ENCODE assay signal across 21 cellular contexts in the genomic region with DNA sequence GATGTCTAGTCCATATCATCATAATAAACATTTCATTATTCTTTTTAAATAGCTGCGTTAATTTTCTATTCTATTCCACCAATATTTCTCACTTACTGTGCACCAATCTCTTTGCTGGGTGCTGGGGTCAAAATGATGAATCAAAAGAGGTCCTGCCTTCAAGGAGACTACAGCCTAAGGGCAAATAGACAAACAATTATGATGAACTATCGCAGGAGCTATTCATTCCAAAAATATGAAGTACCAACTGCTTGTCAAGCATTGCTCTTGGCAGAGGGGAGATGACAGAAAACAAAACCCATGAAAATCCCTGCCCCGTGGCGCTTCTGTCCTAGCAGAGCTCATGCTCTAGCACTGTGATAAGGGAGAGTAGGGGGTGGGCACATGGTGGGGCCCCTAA. TPM values are rescaled to one million over a fixed set of nuclear protein-coding genes. Genes with fewer than 3 reads are reported as not detected.
A peak's percentile ranks its signal among the peaks of the same experiment; 100 is the strongest.
DNase-seq lines count a peak whose midpoint lies in the region; ATAC-seq, FAIRE-seq and TF ChIP-seq lines count a peak whose summit lies in the region.
"Had no signal": no experiment of that assay in that cellular context is flagged by ENCODE, and none has a peak within 500 bp of the region (broad histone marks: within the 10 kb centered on the region; RNA-seq: fewer than 3 reads in every experiment).

No MANE protein-coding gene starts in this region.

- H3K27me3 ChIP-seq in BLaER1 (no peaks in the 10 kb centered on the region), Panc1 (ENCODE audit: control insufficient read depth, insufficient read depth, low read length) (no peaks in the 10 kb centered on the region), gastrocnemius medialis (no peaks in the 10 kb centered on the region)
- H3K27me3 ChIP-seq: SJCRH30 had no signal

- H3K4me3 ChIP-seq in BLaER1 (no peak overlapping the region), Panc1 (ENCODE audit: low read depth in 2 of 2, low read length in 2 of 2) (no peak overlapping the region), gastrocnemius medialis (no peak overlapping the region)
- H3K4me3 ChIP-seq: SJCRH30 had no signal

- CTCF ChIA-PET in Panc1 (lab: Charles Lee), result interaction anchor here (0.7 kb wide), 1 partner anchor 180 kb away, joined by 3 read pairs; no protein-coding TSS in a partner anchor

- no peak for TF ChIP-seq CTCF in Panc1 (IDR thresholded peaks at IDR 0.05)
- no peak for TF ChIP-seq CTCF in gastrocnemius medialis (IDR thresholded peaks at IDR 0.05 in 4 of 5, conservative IDR thresholded peaks at IDR 0.05 in 1 of 5)

- no peak overlapping the region for H3K4me2 ChIP-seq in BLaER1
- H3K4me2 ChIP-seq: KMS-11 had no signal

- POLR2A ChIA-PET in Panc1 (lab: Charles Lee), result interaction anchor here (0.7 kb wide), 1 partner anchor 180 kb away, joined by 4 read pairs; no protein-coding TSS in a partner anchor

- ATAC-seq in Panc1, result 0 out of 2 replicates have a peak, but pooled peaks have one; percentile 23
- no peak for ATAC-seq in gastrocnemius medialis
- ATAC-seq in HG03378 (IDR thresholded peaks at IDR 0.05; ENCODE audit: unreplicated experiment), result no peak

- H3K27ac ChIP-seq in BLaER1 (0 out of 2 replicates have a peak overlapping the region, but pooled peaks have one; percentile 22), Panc1 (ENCODE audit: low read length) (no peak overlapping the region), gastrocnemius medialis (peak overlapping the region; percentile 68 to 86 (median 80))
- H3K27ac ChIP-seq: 22Rv1, KMS-11, SJCRH30 had no signal

- no peaks in the 10 kb centered on the region for H4K20me1 ChIP-seq in BLaER1

- H3K36me3 ChIP-seq in BLaER1 (no peaks in the 10 kb centered on the region), Panc1 (ENCODE audit: control insufficient read depth, insufficient read depth, low read length) (no peaks in the 10 kb centered on the region), gastrocnemius medialis (no peaks in the 10 kb centered on the region)
- H3K36me3 ChIP-seq: SJCRH30 had no signal

- intact Hi-C loops in Panc1 (cut with micrococcal nuclease; ENCODE audit: unreplicated experiment) (no loop called here), gastrocnemius medialis (cut with DNase I; ENCODE audit: low total_unique reads) (no loop called here)

- no TSS peak for BruUV-seq in Panc1 (replicated peaks; lab: Mats Ljungman, UMichigan)

- no peak overlapping the region for H3K9ac ChIP-seq in BLaER1
- H3K9ac ChIP-seq: KMS-11 had no signal

- H3K9me3 ChIP-seq in BLaER1, result no peaks in the 10 kb centered on the region
- no peaks in the 10 kb centered on the region for H3K9me3 ChIP-seq in Panc1 (ENCODE audit: control insufficient read depth, insufficient read depth, low read depth, low read length)
- H3K9me3 ChIP-seq in gastrocnemius medialis, result no peaks in the 10 kb centered on the region
- H3K9me3 ChIP-seq: SJCRH30 had no signal

- no peak for TF ChIP-seq POLR2A in gastrocnemius medialis (IDR thresholded peaks at IDR 0.05)

- FAIRE-seq in GM19239 (lab: Jason Lieb, UNC), result no peak
- FAIRE-seq: G401.6 had no signal

- DNase-seq in NCI-H1105 treated with DMSO at 0.1 percent for 48 hours (lab: John Stamatoyannopoulos, UW) (peak; percentile 3), NCI-H1105 (lab: John Stamatoyannopoulos, UW) (no peak), Panc1 (ENCODE audit: low read depth, low spot score) (no peak), gastrocnemius medialis (no peak), GM19239 (ENCODE audit: insufficient read length, low spot score) (no peak), NCI-H1436 treated with DMSO at 0.1 percent for 48 hours (lab: John Stamatoyannopoulos, UW) (no peak)
- DNase-seq: AML-193, DMS79, H9, NCI-H146, NCI-H2029 treated with DMSO at 0.1 percent for 48 hours, NCI-H2171, NCI-H446 treated with DMSO at 0.1 percent for 48 hours, NCI-H69, SJCRH30 had no signal

- in situ Hi-C loops in Panc1 (cut with HindIII; ENCODE audit: low pct_unique_long_range_greater_than_20kb, low sequenced_read_pairs) (no loop called here), gastrocnemius medialis (cut with MboI; ENCODE audit: low sequenced_read_pairs in 4 of 4) (no loop called here)

- peaks cover 55% of the 10 kb centered on the region for H3K4me1 ChIP-seq in BLaER1
- H3K4me1 ChIP-seq in Panc1 (ENCODE audit: control insufficient read depth, insufficient read depth, low read length), result no peaks in the 10 kb centered on the region
- peaks cover 23 to 40% of the 10 kb centered on the region in 2 donors for H3K4me1 ChIP-seq in gastrocnemius medialis

RNA-seq across cellular contexts. Expression of a gene that starts 28.8 kb away (rescaled TPM):
- not detected for total RNA-seq in Panc1 (2021; ENCODE audit: unreplicated experiment)
- polyA plus RNA-seq in Panc1 (2012; ENCODE audit: insufficient read length), result not detected
- under 1 TPM; 0.10 to 0.32 (median 0.26) TPM for total RNA-seq in gastrocnemius medialis
- total RNA-seq: H9 had no signal
- polyA plus RNA-seq: CD14-positive monocyte had no signal

RNA-seq across cellular contexts. Expression of a gene that starts 31.1 kb away (rescaled TPM):
- total RNA-seq in Panc1 (2021; ENCODE audit: unreplicated experiment), result 0.05 TPM
- polyA plus RNA-seq in Panc1 (2012; ENCODE audit: insufficient read length), result 0.27 TPM
- under 1 TPM in 3 of 4 donors, not detected in 1; 0.15 to 0.62 (median 0.33) TPM for total RNA-seq in gastrocnemius medialis
- total RNA-seq: SJCRH30 had no signal

RNA-seq across cellular contexts. Expression of a gene that starts 51.6 kb away (rescaled TPM):
- total RNA-seq in Panc1 (2021; ENCODE audit: unreplicated experiment) (not detected), gastrocnemius medialis (not detected)
- not detected for polyA plus RNA-seq in Panc1 (2012; ENCODE audit: insufficient read length)
- total RNA-seq: H9, SJCRH30 had no signal
- polyA plus RNA-seq: CD14-positive monocyte had no signal
